Comparison of ENCODE assay signal across 23 cellular contexts in the genomic region with DNA sequence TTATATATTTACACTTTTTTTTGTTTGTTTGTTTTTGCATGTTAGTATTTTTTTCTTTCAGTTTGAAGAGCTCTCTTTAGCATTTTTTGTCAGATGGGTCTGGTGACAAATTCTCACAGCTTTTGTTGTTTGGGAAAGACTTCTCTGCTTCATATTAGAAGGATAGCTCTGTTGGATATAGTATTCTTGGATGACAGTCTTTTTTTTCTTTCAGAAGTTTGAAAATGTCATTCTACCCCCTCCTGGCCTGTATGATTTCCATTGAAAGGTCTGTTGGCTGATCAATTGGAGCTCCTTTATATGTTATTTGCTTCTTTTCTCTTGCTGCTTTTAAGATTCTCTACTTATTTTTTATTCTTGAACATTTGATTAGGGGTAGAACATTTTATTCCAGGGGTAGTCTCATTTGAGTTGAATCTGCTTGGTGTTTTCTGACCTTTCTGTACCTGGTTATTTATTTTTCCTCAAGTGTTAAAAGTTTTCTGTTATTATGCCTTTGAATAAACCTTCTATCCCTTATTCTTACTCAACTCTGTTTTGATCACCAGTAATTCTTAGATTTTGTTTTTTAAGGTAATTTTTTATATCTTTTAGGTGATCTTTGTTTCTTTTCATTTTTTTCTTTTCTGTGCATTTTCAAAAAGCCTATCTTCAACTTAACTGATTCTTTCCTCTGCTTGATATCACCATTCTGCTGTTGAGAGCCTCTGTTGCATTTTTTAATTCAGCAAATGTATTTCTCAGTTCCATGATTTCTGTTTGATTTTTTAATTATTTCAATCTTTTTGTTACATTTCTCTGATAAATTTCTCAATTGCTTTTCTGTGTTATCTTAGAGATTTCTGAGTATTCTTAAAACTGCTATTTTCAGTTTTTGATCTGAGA.
"Had no signal": no experiment of that assay in that cellular context is flagged by ENCODE, and none has a peak within 500 bp of the region (broad histone marks: within the 10 kb centered on the region; RNA-seq: fewer than 3 reads in every experiment).

No MANE protein-coding gene starts in this region.

- H3K27me3 ChIP-seq: adrenal gland, MG63 had no signal

- H3K27ac Mint-ChIP-seq: activated B cell treated with CpG ODN at 0.5 μM for 24 hours; activated CD4-positive, alpha-beta memory T cell treated with anti-CD3 and anti-CD28 coated beads, Interleukin-2, amount 10 ng/mL, durations not matched to agents 7 days and 5 days; activated CD4-positive, alpha-beta T cell treated with anti-CD3 and anti-CD28 coated beads, Interleukin-2, amount 10 ng/mL, durations not matched to agents 24 days and 14 days; activated naive CD4-positive, alpha-beta T cell treated with anti-CD3 and anti-CD28 coated beads, Interleukin-2, amount 10 ng/mL, durations not matched to agents 7 days and 5 days; activated naive CD8-positive, alpha-beta T cell treated with anti-CD3 and anti-CD28 coated beads for 36 hours; activated T-cell treated with anti-CD3 and anti-CD28 coated beads, Interleukin-2, amount 50 U/mL, for 72 hours; activated T-helper 2 cell treated with anti-CD3 and anti-CD28 coated beads, Interferon-gamma antibody, Interleukin-2, Interleukin-4, amounts not matched to agents 10 μg/mL and 5 μg/mL and 100 μg/mL, durations not matched to agents 14 hours and 24 hours and 36 hours; T-helper 17 cell had no signal

- DNase-seq: activated B cell treated with CpG ODN at 0.5 μM for 24 hours; activated CD4-positive, alpha-beta memory T cell treated with anti-CD3 and anti-CD28 coated beads, Interleukin-2, amount 10 ng/mL, durations not matched to agents 7 days and 5 days; activated CD4-positive, alpha-beta T cell treated with anti-CD3 and anti-CD28 coated beads for 1 hour; activated gamma-delta T cell treated with Interleukin-2 at 50 U/mL for 16 hours; activated naive CD4-positive, alpha-beta T cell treated with anti-CD3 and anti-CD28 coated beads, Interleukin-2, amount 10 ng/mL, durations not matched to agents 7 days and 5 days; activated naive CD8-positive, alpha-beta T cell treated with anti-CD3 and anti-CD28 coated beads for 36 hours; activated T-cell treated with anti-CD3 and anti-CD28 coated beads, Interleukin-2, amount 50 U/mL, for 72 hours; MV-4-11; NCI-H1092 treated with DMSO at 0.1 percent for 48 hours; NCI-H1417 treated with DMSO at 0.1 percent for 48 hours; NCI-H1694; NCI-H2107; NCI-H345; NCI-H510A treated with DMSO at 0.1 percent for 48 hours; NK-92 treated with Interleukin-12 subunit alpha and Interleukin-12 subunit beta, amount 100 ng/mL, for 24 hours; SIG-M5; T-helper 17 cell; T-helper 9 cell had no signal

- H3K4me2 ChIP-seq: KMS-11 had no signal

- H3K27ac ChIP-seq: KMS-11 had no signal

- H3K36me3 ChIP-seq: adrenal gland, MG63 had no signal

- H3K27me3 Mint-ChIP-seq: activated CD4-positive, alpha-beta memory T cell treated with anti-CD3 and anti-CD28 coated beads, Interleukin-2, amount 10 ng/mL, durations not matched to agents 7 days and 5 days; activated CD4-positive, alpha-beta T cell treated with anti-CD3 and anti-CD28 coated beads, Interleukin-2, amount 10 ng/mL, durations not matched to agents 24 days and 14 days had no signal

- H3K36me3 Mint-ChIP-seq: activated naive CD4-positive, alpha-beta T cell treated with anti-CD3 and anti-CD28 coated beads, Interleukin-2, amount 10 ng/mL, durations not matched to agents 7 days and 5 days had no signal

- H3K4me1 Mint-ChIP-seq: activated CD4-positive, alpha-beta memory T cell treated with anti-CD3 and anti-CD28 coated beads, Interleukin-2, amount 10 ng/mL, durations not matched to agents 7 days and 5 days; activated CD4-positive, alpha-beta T cell treated with anti-CD3 and anti-CD28 coated beads, Interleukin-2, amount 10 ng/mL, durations not matched to agents 24 days and 14 days; activated naive CD4-positive, alpha-beta T cell treated with anti-CD3 and anti-CD28 coated beads, Interleukin-2, amount 10 ng/mL, durations not matched to agents 7 days and 5 days; T-helper 17 cell had no signal

- H3K4me3 ChIP-seq: adrenal gland, MG63 had no signal

- H3K9ac ChIP-seq: KMS-11 had no signal

- H3K4me3 Mint-ChIP-seq: activated B cell treated with CpG ODN at 0.5 μM for 24 hours; activated CD4-positive, alpha-beta memory T cell treated with anti-CD3 and anti-CD28 coated beads, Interleukin-2, amount 10 ng/mL, durations not matched to agents 7 days and 5 days; activated CD4-positive, alpha-beta T cell treated with anti-CD3 and anti-CD28 coated beads, Interleukin-2, amount 10 ng/mL, durations not matched to agents 24 days and 14 days; activated naive CD4-positive, alpha-beta T cell treated with anti-CD3 and anti-CD28 coated beads, Interleukin-2, amount 10 ng/mL, durations not matched to agents 7 days and 5 days; activated naive CD8-positive, alpha-beta T cell treated with anti-CD3 and anti-CD28 coated beads for 36 hours; activated T-cell treated with anti-CD3 and anti-CD28 coated beads, Interleukin-2, amount 50 U/mL, for 72 hours; T-helper 17 cell had no signal
